Comparison of ENCODE assay signal across 14 cellular contexts in genomic region chr7:137937202-137937560, GRCh38.
DNase-seq lines count a peak whose midpoint lies in the region; ATAC-seq, FAIRE-seq and TF ChIP-seq lines count a peak whose summit lies in the region.
"Had no signal": no experiment of that assay in that cellular context is flagged by ENCODE, and none has a peak within 500 bp of the region (broad histone marks: within the 10 kb centered on the region; RNA-seq: fewer than 3 reads in every experiment).

No MANE protein-coding gene starts in this region.

- POLR2A ChIA-PET in HepG2 (lab: Yijun Ruan, JAX) = interaction anchor here (1.1 kb wide), 1 partner anchor 13 kb away, joined by 3 read pairs; no protein-coding TSS in a partner anchor
- POLR2A ChIA-PET in CD8-positive, alpha-beta T cell (lab: Charles Lee) = no interaction called here

- H2AFZ ChIP-seq in HepG2 (ENCODE audit: low read length) = no peak overlapping the region

- H3K27me3 ChIP-seq in HepG2 (ENCODE audit: control insufficient read depth in 1 of 2, insufficient read depth in 2 of 2, low read length in 2 of 2) (no peaks in the 10 kb centered on the region), right lobe of liver (no peaks in the 10 kb centered on the region), upper lobe of right lung (no peaks in the 10 kb centered on the region)
- H3K27me3 ChIP-seq in CD8-positive, alpha-beta T cell (ENCODE audit: insufficient read depth, low read length) = no peaks in the 10 kb centered on the region
- H3K27me3 ChIP-seq: SJCRH30 had no signal

- peak overlapping the region; percentile 81 for H3K27ac Mint-ChIP-seq in dendritic cell treated with granulocyte-macrophage colony-stimulating factor and Interleukin-4, amounts not matched to agents 40 ng/mL and 50 ng/mL, for 4 days
- H3K27ac Mint-ChIP-seq in naive B cell = peak overlapping the region in 4 of 6 donors; percentile 35 to 93 (median 68)
- H3K27ac Mint-ChIP-seq in CD8-positive, alpha-beta T cell = no peak overlapping the region

- no peak overlapping the region for H3K9ac ChIP-seq in HepG2 (ENCODE audit: insufficient read depth, low read depth, low read length)

- peak; percentile 14; the same call in 2 of the 3 replicates for ATAC-seq in HepG2
- no peak for ATAC-seq in right lobe of liver
- ATAC-seq in naive B cell (ENCODE audit: low read depth in 2 of 2) = no peak
- ATAC-seq in upper lobe of right lung = peak; percentile 65
- ATAC-seq in CD8-positive, alpha-beta T cell = no peak
- ATAC-seq in HG02870 (IDR thresholded peaks at IDR 0.05; ENCODE audit: unreplicated experiment) = no peak
- ATAC-seq: activated naive CD4-positive, alpha-beta T cell treated with anti-CD3 and anti-CD28 coated beads, Interleukin-2, amount 50 U/mL, for 72 hours; left colon had no signal

- intact Hi-C loops in HepG2 (cut with micrococcal nuclease; ENCODE audit: unreplicated experiment) (loop anchor here (5.0 kb wide), 1 partner anchor 35 kb away; no protein-coding TSS in a partner anchor), right lobe of liver (cut with DNase I) (no loop called here), upper lobe of right lung (cut with DNase I) (no loop called here)
- intact Hi-C loops in dendritic cell treated with granulocyte-macrophage colony-stimulating factor and Interleukin-4, amounts not matched to agents 40 ng/mL and 50 ng/mL, for 4 days (cut with micrococcal nuclease) = no loop called here
- intact Hi-C loops in CD8-positive, alpha-beta T cell (cut with DNase I, micrococcal nuclease) = loop anchor here in 1 of 2 experiments (2.0 kb wide), 1 partner anchor 68 kb away; no protein-coding TSS in a partner anchor

- CTCF ChIA-PET in HepG2 (lab: Yijun Ruan, JAX; ENCODE audit: low intra/inter-chr PET ratio, low total read pairs) = no interaction called here
- CTCF ChIA-PET in CD8-positive, alpha-beta T cell (lab: Charles Lee) = interaction anchor here (0.8 to 1.2 kb wide), 2 partner anchors 34 to 65 kb away, joined by 3 to 6 read pairs; partner anchors contain the start of gene CREB3L2

- no peak for FAIRE-seq in HepG2 (lab: Jason Lieb, UNC)
- FAIRE-seq: endometrium had no signal

- peaks cover 99% of the 10 kb centered on the region for H3K79me2 ChIP-seq in HepG2 (ENCODE audit: insufficient read depth, low read length)

- TF ChIP-seq EP300 in HepG2 (IDR thresholded peaks at IDR 0.05; ENCODE audit: low read depth in 2 of 2, low read length in 2 of 2) = no peak
- TF ChIP-seq EP300 in HepG2 (CRISPR knock-in tag; IDR thresholded peaks at IDR 0.05; ENCODE audit: borderline replicate concordance) = no peak

- H3K4me3 ChIP-seq in HepG2 (replicated peaks in 1 of 3; ENCODE audit: insufficient read depth in 1 of 3, low read depth in 2 of 3, low read length in 3 of 3) (no peak overlapping the region), right lobe of liver (no peak overlapping the region), upper lobe of right lung (no peak overlapping the region)
- no peak overlapping the region for H3K4me3 ChIP-seq in CD8-positive, alpha-beta T cell (ENCODE audit: low read depth, low read length)
- H3K4me3 ChIP-seq: SJCRH30 had no signal

- H3K27ac ChIP-seq in HepG2 (ENCODE audit: extremely low read length, insufficient read depth, low read length) = peak overlapping the region; percentile 22
- H3K27ac ChIP-seq in right lobe of liver = no peak overlapping the region
- H3K27ac ChIP-seq in upper lobe of right lung = peak overlapping the region; percentile 63
- no peak overlapping the region for H3K27ac ChIP-seq in CD8-positive, alpha-beta T cell (ENCODE audit: low read depth, low read length)
- H3K27ac ChIP-seq: SJCRH30 had no signal

- no peak for TF ChIP-seq RAD21 in HepG2 (CRISPR knock-in tag; IDR thresholded peaks at IDR 0.05)

- peaks cover 14% of the 10 kb centered on the region for H4K20me1 ChIP-seq in HepG2 (ENCODE audit: insufficient read depth, low read length)

- H3K4me2 ChIP-seq in HepG2 (ENCODE audit: low read depth, low read length) = no peak overlapping the region

- peaks cover 6% of the 10 kb centered on the region for H3K36me3 Mint-ChIP-seq in dendritic cell treated with granulocyte-macrophage colony-stimulating factor and Interleukin-4, amounts not matched to agents 40 ng/mL and 50 ng/mL, for 4 days (ENCODE audit: low read depth)
- peaks cover 4 to 7% of the 10 kb centered on the region in 2 donors for H3K36me3 Mint-ChIP-seq in naive B cell
- peaks cover 7% of the 10 kb centered on the region for H3K36me3 Mint-ChIP-seq in CD8-positive, alpha-beta T cell

- no TSS peak for BruUV-seq in HepG2 (replicated peaks; lab: Mats Ljungman, UMichigan)

- in situ Hi-C loops in HepG2 (cut with HindIII; ENCODE audit: extremely low pct_ligation_motif_present, low pct_unique_long_range_greater_than_20kb) = no loop called here

- peaks cover 62% of the 10 kb centered on the region for H3K4me1 Mint-ChIP-seq in dendritic cell treated with granulocyte-macrophage colony-stimulating factor and Interleukin-4, amounts not matched to agents 40 ng/mL and 50 ng/mL, for 4 days (ENCODE audit: low read depth)
- peaks cover 40 to 49% (median 45%) of the 10 kb centered on the region in 3 donors for H3K4me1 Mint-ChIP-seq in naive B cell
- H3K4me1 Mint-ChIP-seq in CD8-positive, alpha-beta T cell (ENCODE audit: low read depth) = peaks cover 36% of the 10 kb centered on the region

- H3K9me3 ChIP-seq in HepG2 (ENCODE audit: low read length) = no peaks in the 10 kb centered on the region
- no peaks in the 10 kb centered on the region for H3K9me3 ChIP-seq in right lobe of liver
- no peaks in the 10 kb centered on the region for H3K9me3 ChIP-seq in upper lobe of right lung
- H3K9me3 ChIP-seq in CD8-positive, alpha-beta T cell (ENCODE audit: low read length) = no peaks in the 10 kb centered on the region
- H3K9me3 ChIP-seq: SJCRH30 had no signal

- no peak for TF ChIP-seq POLR2A in HepG2 (IDR thresholded peaks at IDR 0.05; ENCODE audit: insufficient read depth in 1 of 2, low read depth in 2 of 2, low read length in 2 of 2)
- no peak for TF ChIP-seq POLR2A in right lobe of liver (IDR thresholded peaks at IDR 0.05)

- H3K9me3 Mint-ChIP-seq in dendritic cell treated with granulocyte-macrophage colony-stimulating factor and Interleukin-4, amounts not matched to agents 40 ng/mL and 50 ng/mL, for 4 days = no peaks in the 10 kb centered on the region
- H3K9me3 Mint-ChIP-seq in naive B cell = no peaks in the 10 kb centered on the region
- H3K9me3 Mint-ChIP-seq in CD8-positive, alpha-beta T cell = no peaks in the 10 kb centered on the region
- H3K9me3 Mint-ChIP-seq: activated naive CD4-positive, alpha-beta T cell treated with anti-CD3 and anti-CD28 coated beads, Interleukin-2, amount 50 U/mL, for 72 hours had no signal

- TF ChIP-seq CTCF in HepG2 (CRISPR knock-in tag; IDR thresholded peaks at IDR 0.05) (no peak), right lobe of liver (IDR thresholded peaks at IDR 0.05) (no peak), upper lobe of right lung (IDR thresholded peaks at IDR 0.05) (no peak)
- no peak for TF ChIP-seq CTCF in CD8-positive, alpha-beta T cell (IDR thresholded peaks at IDR 0.05)

- H3K27me3 Mint-ChIP-seq in dendritic cell treated with granulocyte-macrophage colony-stimulating factor and Interleukin-4, amounts not matched to agents 40 ng/mL and 50 ng/mL, for 4 days = no peaks in the 10 kb centered on the region
- H3K27me3 Mint-ChIP-seq in naive B cell = no peaks in the 10 kb centered on the region
- no peaks in the 10 kb centered on the region for H3K27me3 Mint-ChIP-seq in CD8-positive, alpha-beta T cell (ENCODE audit: low read depth)

- H3K4me1 ChIP-seq in HepG2 (ENCODE audit: insufficient read depth, low read length) (peaks cover 100% of the 10 kb centered on the region), right lobe of liver (peaks cover 0 to 28% (median 5%) of the 10 kb centered on the region in 4 donors), upper lobe of right lung (peaks cover 54% of the 10 kb centered on the region)
- H3K4me1 ChIP-seq in CD8-positive, alpha-beta T cell (ENCODE audit: insufficient read depth, low read length) = peaks cover 23% of the 10 kb centered on the region

- DNase-seq in HepG2 (ENCODE audit: low spot score) = no peak
- no peak for DNase-seq in right lobe of liver
- no peak for DNase-seq in naive B cell
- DNase-seq in upper lobe of right lung = no peak
- DNase-seq in CD8-positive, alpha-beta T cell = no peak
- no peak for DNase-seq in HUDEP-2 (lab: John Stamatoyannopoulos, UW; ENCODE audit: unreplicated experiment in 76 of 76)
- DNase-seq: activated CD4-positive, alpha-beta T cell treated with anti-CD3 and anti-CD28 coated beads for 48 hours; left colon; NCI-H2107; SJCRH30 had no signal

- H3K36me3 ChIP-seq in HepG2 (replicated peaks in 1 of 2; ENCODE audit: control insufficient read depth in 1 of 2, insufficient read depth in 2 of 2, low read length in 2 of 2) (peaks cover under 1 to 25% of the 10 kb centered on the region in 2 experiments; a peak in 4 of 5 replicates), right lobe of liver (no peaks in the 10 kb centered on the region), upper lobe of right lung (no peaks in the 10 kb centered on the region)
- no peaks in the 10 kb centered on the region for H3K36me3 ChIP-seq in CD8-positive, alpha-beta T cell (ENCODE audit: insufficient read depth, low read length)
- H3K36me3 ChIP-seq: SJCRH30 had no signal

- no peak overlapping the region for H3K4me3 Mint-ChIP-seq in dendritic cell treated with granulocyte-macrophage colony-stimulating factor and Interleukin-4, amounts not matched to agents 40 ng/mL and 50 ng/mL, for 4 days
- H3K4me3 Mint-ChIP-seq in naive B cell = peak overlapping the region in 1 of 8 donors; percentile 13
- no peak overlapping the region for H3K4me3 Mint-ChIP-seq in CD8-positive, alpha-beta T cell

TF ChIP-seq in HepG2, 621 proteins besides CTCF, POLR2A, EP300 and RAD21:
- TF ChIP-seq RBM22 (optimal IDR thresholded peaks at IDR 0.05; ENCODE audit: low read length) (peak; percentile 26), SNAI1 (CRISPR knock-in tag; IDR thresholded peaks at IDR 0.05; ENCODE audit: borderline replicate concordance) (no peak), ZNF263 (CRISPR knock-in tag; IDR thresholded peaks at IDR 0.05) (peak; percentile 82)

Comparison
In these comparisons a context has a peak if more than half of its experiments do, and no peak if none do; other contexts are left out.
1. ATAC-seq: peak in HepG2 (single experiment) and upper lobe of right lung (single experiment); none in right lobe of liver (0 of 4), naive B cell (0 of 2), CD8-positive, alpha-beta T cell (single experiment) and HG02870 (single experiment).
2. H3K27ac ChIP-seq: peak in HepG2 (single experiment) and upper lobe of right lung (single experiment); none in right lobe of liver (0 of 3) and CD8-positive, alpha-beta T cell (single experiment).